ENCODE assay signal across 1 cellular context in the genomic region with DNA sequence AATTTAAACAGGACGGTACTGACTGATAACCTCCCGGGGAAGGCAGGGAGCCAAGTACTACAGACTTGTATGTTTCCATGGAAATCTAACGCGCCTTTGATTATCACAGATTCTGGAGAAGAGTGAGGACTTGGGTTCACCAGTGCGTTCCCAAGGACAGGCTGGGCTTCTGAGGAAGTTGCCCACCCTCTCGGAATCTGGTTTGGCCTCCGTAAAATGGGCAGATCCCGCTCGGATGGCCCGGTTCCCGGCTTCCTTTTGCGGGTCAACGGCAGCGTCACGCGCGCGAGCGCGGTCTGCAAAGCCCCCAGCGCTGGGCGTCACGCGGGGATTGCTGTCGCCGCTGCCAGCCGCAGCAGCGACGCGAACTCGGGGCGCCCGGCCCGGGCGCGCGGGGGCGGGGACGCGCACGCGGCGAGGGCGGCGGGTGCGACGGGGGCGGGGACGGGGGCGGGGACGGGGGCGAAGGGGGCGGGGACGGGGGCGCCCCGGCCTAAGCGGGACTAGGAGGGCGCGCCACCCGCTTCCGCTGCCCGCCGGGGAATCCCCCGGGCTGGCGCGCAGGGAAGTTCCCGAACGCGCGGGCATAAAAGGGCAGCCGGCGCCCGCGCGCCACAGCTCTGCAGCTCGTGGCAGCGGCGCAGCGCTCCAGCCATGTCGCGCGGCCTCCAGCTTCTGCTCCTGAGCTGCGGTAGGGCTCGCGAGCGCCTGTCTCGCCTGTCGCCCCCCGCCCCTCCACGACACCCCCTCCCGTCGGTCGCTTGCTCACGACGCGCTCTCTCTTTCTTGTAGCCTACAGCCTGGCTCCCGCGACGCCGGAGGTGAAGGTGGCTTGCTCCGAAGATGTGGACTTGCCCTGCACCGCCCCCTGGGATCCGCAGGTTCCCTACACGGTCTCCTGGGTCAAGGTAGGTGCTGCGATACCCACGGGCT.
TF ChIP-seq lines count a peak whose summit lies in the region.

CD83 (plus strand) TSS at position 615 of the 933 bp plus-strand sequence; CDS start at position 655, 40 bp downstream.

TF ChIP-seq in HepG2, 621 proteins besides CTCF, POLR2A, EP300 and RAD21 (continued from another document and continues in another):
- no peak for TF ChIP-seq REST (IDR thresholded peaks at IDR 0.05; ENCODE audit: borderline replicate concordance in 1 of 2, low read depth in 1 of 2, low read length in 2 of 2)
- TF ChIP-seq ZC3H4 (CRISPR knock-in tag; IDR thresholded peaks at IDR 0.05; ENCODE audit: borderline replicate concordance), result no peak
- TF ChIP-seq NFE2L2 (IDR thresholded peaks at IDR 0.05; ENCODE audit: low read length), result no peak
- TF ChIP-seq MXD3 (CRISPR knock-in tag; IDR thresholded peaks at IDR 0.05), result peak; percentile 68; the same call in 1 of the 2 replicates
- 0 out of 2 replicates have a peak, but pooled peaks have one; percentile 36 for TF ChIP-seq HES4 (CRISPR knock-in tag; IDR thresholded peaks at IDR 0.05; ENCODE audit: borderline replicate concordance)
- peak; percentile 33; the same call in 1 of the 2 replicates for TF ChIP-seq ZNF441 (CRISPR knock-in tag; IDR thresholded peaks at IDR 0.05; ENCODE audit: borderline replicate concordance)
- TF ChIP-seq NFIC (IDR thresholded peaks at IDR 0.05; ENCODE audit: low read length), result no peak
- no peak for TF ChIP-seq STAT5B (CRISPR knock-in tag; IDR thresholded peaks at IDR 0.05)
- no peak for TF ChIP-seq ZNF615 (CRISPR knock-in tag; IDR thresholded peaks at IDR 0.05; ENCODE audit: borderline replicate concordance)
- TF ChIP-seq WIZ (CRISPR knock-in tag; IDR thresholded peaks at IDR 0.05), result no peak
- TF ChIP-seq, protein P1, sequence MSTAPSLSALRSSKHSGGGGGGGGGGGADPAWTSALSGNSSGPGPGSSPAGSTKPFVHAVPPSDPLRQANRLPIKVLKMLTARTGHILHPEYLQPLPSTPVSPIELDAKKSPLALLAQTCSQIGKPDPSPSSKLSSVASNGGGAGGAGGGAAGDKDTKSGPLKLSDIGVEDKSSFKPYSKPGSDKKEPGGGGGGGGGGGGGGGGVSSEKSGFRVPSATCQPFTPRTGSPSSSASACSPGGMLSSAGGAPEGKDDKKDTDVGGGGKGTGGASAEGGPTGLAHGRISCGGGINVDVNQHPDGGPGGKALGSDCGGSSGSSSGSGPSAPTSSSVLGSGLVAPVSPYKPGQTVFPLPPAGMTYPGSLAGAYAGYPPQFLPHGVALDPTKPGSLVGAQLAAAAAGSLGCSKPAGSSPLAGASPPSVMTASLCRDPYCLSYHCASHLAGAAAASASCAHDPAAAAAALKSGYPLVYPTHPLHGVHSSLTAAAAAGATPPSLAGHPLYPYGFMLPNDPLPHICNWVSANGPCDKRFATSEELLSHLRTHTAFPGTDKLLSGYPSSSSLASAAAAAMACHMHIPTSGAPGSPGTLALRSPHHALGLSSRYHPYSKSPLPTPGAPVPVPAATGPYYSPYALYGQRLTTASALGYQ (CRISPR knock-in tag; IDR thresholded peaks at IDR 0.05), result no peak
- no peak for TF ChIP-seq HOXD1 (CRISPR knock-in tag; IDR thresholded peaks at IDR 0.05)
- no peak for TF ChIP-seq SMYD3 (CRISPR knock-in tag; IDR thresholded peaks at IDR 0.05)
- no peak for TF ChIP-seq HNRNPUL1 (IDR thresholded peaks at IDR 0.05; ENCODE audit: low read depth, low read length)
- TF ChIP-seq ZNF709 (CRISPR knock-in tag; IDR thresholded peaks at IDR 0.05), result no peak
- no peak for TF ChIP-seq MEIS2 (CRISPR knock-in tag; IDR thresholded peaks at IDR 0.05)
- no peak for TF ChIP-seq IRF1 (CRISPR knock-in tag; IDR thresholded peaks at IDR 0.05; ENCODE audit: low read depth)
- TF ChIP-seq ZMYM3 (CRISPR knock-in tag; IDR thresholded peaks at IDR 0.05), result peak; percentile 80
- no peak for TF ChIP-seq KAT7 (CRISPR knock-in tag; IDR thresholded peaks at IDR 0.05; ENCODE audit: borderline replicate concordance)
- TF ChIP-seq ZNF589 (CRISPR knock-in tag; conservative IDR thresholded peaks at IDR 0.05), result 0 out of 2 replicates have a peak, but pooled peaks have one; percentile 45
- TF ChIP-seq MAFF (IDR thresholded peaks at IDR 0.05; ENCODE audit: low read depth, low read length), result no peak
- no peak for TF ChIP-seq TBX3 (IDR thresholded peaks at IDR 0.05; ENCODE audit: borderline replicate concordance)
- TF ChIP-seq, protein P2, sequence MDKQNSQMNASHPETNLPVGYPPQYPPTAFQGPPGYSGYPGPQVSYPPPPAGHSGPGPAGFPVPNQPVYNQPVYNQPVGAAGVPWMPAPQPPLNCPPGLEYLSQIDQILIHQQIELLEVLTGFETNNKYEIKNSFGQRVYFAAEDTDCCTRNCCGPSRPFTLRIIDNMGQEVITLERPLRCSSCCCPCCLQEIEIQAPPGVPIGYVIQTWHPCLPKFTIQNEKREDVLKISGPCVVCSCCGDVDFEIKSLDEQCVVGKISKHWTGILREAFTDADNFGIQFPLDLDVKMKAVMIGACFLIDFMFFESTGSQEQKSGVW (CRISPR knock-in tag; IDR thresholded peaks at IDR 0.05; ENCODE audit: borderline replicate concordance), result no peak
- TF ChIP-seq ZNF101 (CRISPR knock-in tag; IDR thresholded peaks at IDR 0.05; ENCODE audit: borderline replicate concordance, low read depth), result no peak
- TF ChIP-seq ZNF552 (CRISPR knock-in tag; IDR thresholded peaks at IDR 0.05; ENCODE audit: borderline replicate concordance), result no peak
- TF ChIP-seq ZNF747 (CRISPR knock-in tag; IDR thresholded peaks at IDR 0.05; ENCODE audit: borderline replicate concordance), result no peak
- TF ChIP-seq, protein P3, sequence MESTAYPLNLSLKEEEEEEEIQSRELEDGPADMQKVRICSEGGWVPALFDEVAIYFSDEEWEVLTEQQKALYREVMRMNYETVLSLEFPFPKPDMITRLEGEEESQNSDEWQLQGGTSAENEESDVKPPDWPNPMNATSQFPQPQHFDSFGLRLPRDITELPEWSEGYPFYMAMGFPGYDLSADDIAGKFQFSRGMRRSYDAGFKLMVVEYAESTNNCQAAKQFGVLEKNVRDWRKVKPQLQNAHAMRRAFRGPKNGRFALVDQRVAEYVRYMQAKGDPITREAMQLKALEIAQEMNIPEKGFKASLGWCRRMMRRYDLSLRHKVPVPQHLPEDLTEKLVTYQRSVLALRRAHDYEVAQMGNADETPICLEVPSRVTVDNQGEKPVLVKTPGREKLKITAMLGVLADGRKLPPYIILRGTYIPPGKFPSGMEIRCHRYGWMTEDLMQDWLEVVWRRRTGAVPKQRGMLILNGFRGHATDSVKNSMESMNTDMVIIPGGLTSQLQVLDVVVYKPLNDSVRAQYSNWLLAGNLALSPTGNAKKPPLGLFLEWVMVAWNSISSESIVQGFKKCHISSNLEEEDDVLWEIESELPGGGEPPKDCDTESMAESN (CRISPR knock-in tag; conservative IDR thresholded peaks at IDR 0.05), result no peak; the same call in 1 of the 2 replicates
- TF ChIP-seq, protein P4, sequence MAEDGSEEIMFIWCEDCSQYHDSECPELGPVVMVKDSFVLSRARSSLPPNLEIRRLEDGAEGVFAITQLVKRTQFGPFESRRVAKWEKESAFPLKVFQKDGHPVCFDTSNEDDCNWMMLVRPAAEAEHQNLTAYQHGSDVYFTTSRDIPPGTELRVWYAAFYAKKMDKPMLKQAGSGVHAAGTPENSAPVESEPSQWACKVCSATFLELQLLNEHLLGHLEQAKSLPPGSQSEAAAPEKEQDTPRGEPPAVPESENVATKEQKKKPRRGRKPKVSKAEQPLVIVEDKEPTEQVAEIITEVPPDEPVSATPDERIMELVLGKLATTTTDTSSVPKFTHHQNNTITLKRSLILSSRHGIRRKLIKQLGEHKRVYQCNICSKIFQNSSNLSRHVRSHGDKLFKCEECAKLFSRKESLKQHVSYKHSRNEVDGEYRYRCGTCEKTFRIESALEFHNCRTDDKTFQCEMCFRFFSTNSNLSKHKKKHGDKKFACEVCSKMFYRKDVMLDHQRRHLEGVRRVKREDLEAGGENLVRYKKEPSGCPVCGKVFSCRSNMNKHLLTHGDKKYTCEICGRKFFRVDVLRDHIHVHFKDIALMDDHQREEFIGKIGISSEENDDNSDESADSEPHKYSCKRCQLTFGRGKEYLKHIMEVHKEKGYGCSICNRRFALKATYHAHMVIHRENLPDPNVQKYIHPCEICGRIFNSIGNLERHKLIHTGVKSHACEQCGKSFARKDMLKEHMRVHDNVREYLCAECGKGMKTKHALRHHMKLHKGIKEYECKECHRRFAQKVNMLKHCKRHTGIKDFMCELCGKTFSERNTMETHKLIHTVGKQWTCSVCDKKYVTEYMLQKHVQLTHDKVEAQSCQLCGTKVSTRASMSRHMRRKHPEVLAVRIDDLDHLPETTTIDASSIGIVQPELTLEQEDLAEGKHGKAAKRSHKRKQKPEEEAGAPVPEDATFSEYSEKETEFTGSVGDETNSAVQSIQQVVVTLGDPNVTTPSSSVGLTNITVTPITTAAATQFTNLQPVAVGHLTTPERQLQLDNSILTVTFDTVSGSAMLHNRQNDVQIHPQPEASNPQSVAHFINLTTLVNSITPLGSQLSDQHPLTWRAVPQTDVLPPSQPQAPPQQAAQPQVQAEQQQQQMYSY (CRISPR knock-in tag; IDR thresholded peaks at IDR 0.05), result no peak
- no peak for TF ChIP-seq JUND (CRISPR knock-in tag; IDR thresholded peaks at IDR 0.05)
- TF ChIP-seq PAF1 (CRISPR knock-in tag; IDR thresholded peaks at IDR 0.05), result no peak
- TF ChIP-seq, protein P5, sequence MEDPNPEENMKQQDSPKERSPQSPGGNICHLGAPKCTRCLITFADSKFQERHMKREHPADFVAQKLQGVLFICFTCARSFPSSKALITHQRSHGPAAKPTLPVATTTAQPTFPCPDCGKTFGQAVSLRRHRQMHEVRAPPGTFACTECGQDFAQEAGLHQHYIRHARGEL (CRISPR knock-in tag; IDR thresholded peaks at IDR 0.05), result no peak
- peak; percentile 59; the same call in 1 of the 2 replicates for TF ChIP-seq TFDP2 (CRISPR knock-in tag; IDR thresholded peaks at IDR 0.05)
- no peak for TF ChIP-seq CBX1 (IDR thresholded peaks at IDR 0.05; ENCODE audit: low read depth)
- TF ChIP-seq SMAD1 (CRISPR knock-in tag; IDR thresholded peaks at IDR 0.05; ENCODE audit: borderline replicate concordance, low read depth), result no peak
- no peak for TF ChIP-seq STAT6 (CRISPR knock-in tag; IDR thresholded peaks at IDR 0.05; ENCODE audit: borderline replicate concordance)
- TF ChIP-seq ZNF230 (CRISPR knock-in tag; IDR thresholded peaks at IDR 0.05), result no peak
- TF ChIP-seq RBAK (CRISPR knock-in tag; IDR thresholded peaks at IDR 0.05), result no peak
- no peak for TF ChIP-seq U2AF2 (IDR thresholded peaks at IDR 0.05; ENCODE audit: low read depth, low read length)
- TF ChIP-seq BORCS8-MEF2B (CRISPR knock-in tag; IDR thresholded peaks at IDR 0.05), result 0 out of 2 replicates have a peak, but pooled peaks have one; percentile 66
